In the genomic region with DNA sequence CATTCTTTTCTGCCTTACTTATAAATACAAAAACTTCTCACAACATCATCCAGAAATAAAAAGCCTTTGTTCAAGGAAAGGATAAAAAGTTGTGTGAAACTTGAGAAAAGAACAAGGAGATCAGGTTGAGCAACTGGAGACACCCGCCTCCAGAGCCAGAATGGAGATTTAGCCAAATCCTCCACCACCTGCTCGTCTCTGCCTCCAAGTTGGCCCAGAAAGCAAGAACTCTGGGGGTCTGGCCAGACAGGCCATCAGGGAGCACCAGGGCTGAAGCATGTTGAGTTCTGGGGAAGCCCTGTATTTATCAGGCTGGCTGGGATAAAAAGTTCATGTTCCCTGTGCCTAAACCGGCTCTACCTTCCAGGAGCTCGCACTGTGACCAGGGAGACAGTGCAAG, we compare ENCODE assay signal across 15 cellular contexts. TPM values are rescaled to one million over a fixed set of nuclear protein-coding genes. Genes with fewer than 3 reads are reported as not detected.
DNase-seq lines count a peak whose midpoint lies in the region; ATAC-seq and TF ChIP-seq lines count a peak whose summit lies in the region.
"Had no signal": no experiment of that assay in that cellular context is flagged by ENCODE, and none has a peak within 500 bp of the region (broad histone marks: within the 10 kb centered on the region; RNA-seq: fewer than 3 reads in every experiment).

No MANE protein-coding gene starts in this region.

- intact Hi-C loops in CD14-positive monocyte (cut with micrococcal nuclease) = loop anchor here in 1 of 2 donors (10.0 kb wide), 1 partner anchor 77 kb away; no protein-coding TSS in a partner anchor
- intact Hi-C loops in right cardiac atrium (cut with DNase I) = no loop called here

- peaks cover 83% of the 10 kb centered on the region for H3K4me1 Mint-ChIP-seq in CD14-positive monocyte

- peaks cover 0 to 3% (median 0%) of the 10 kb centered on the region in 3 donors for H3K27me3 Mint-ChIP-seq in CD14-positive monocyte (ENCODE audit: low read depth in 3 of 3)

- ATAC-seq in right cardiac atrium (peak; percentile 31 to 53), HG03469 (IDR thresholded peaks at IDR 0.05; ENCODE audit: unreplicated experiment) (no peak)
- ATAC-seq in activated naive CD4-positive, alpha-beta T cell treated with anti-CD3 and anti-CD28 coated beads, Interleukin-2, amount 50 U/mL, for 72 hours = no peak

- H3K4me1 ChIP-seq in right cardiac atrium (ENCODE audit: control insufficient read depth, insufficient read depth, low read length) = peaks cover 33% of the 10 kb centered on the region

- H3K4me3 ChIP-seq in right cardiac atrium (ENCODE audit: low read length) (no peak overlapping the region), skin epidermis (no peak overlapping the region)

- H3K9me3 ChIP-seq in right cardiac atrium (ENCODE audit: control insufficient read depth, low read length) = no peaks in the 10 kb centered on the region
- H3K9me3 ChIP-seq: neutrophil had no signal

- no peak for TF ChIP-seq CTCF in CD14-positive monocyte (IDR thresholded peaks at IDR 0.05)
- no peak for TF ChIP-seq CTCF in VCaP (conservative IDR thresholded peaks at IDR 0.05)

- H3K27ac Mint-ChIP-seq in CD14-positive monocyte = peak overlapping the region; percentile 40 to 94 (median 92)
- H3K27ac Mint-ChIP-seq in activated naive CD4-positive, alpha-beta T cell treated with anti-CD3 and anti-CD28 coated beads, Interleukin-2, amount 50 U/mL, for 72 hours = peak overlapping the region in 1 of 2 donors; percentile 48
- H3K27ac Mint-ChIP-seq: endodermal cell had no signal

- H3K27ac ChIP-seq in VCaP = peak overlapping the region; percentile 65
- peak overlapping the region; percentile 93 for H3K27ac ChIP-seq in right cardiac atrium (ENCODE audit: low read length)
- H3K27ac ChIP-seq in skin epidermis = peak overlapping the region in 17 of 21 experiments; percentile 20 to 87 (median 72)

- no peak for DNase-seq in CD14-positive monocyte (ENCODE audit: low spot score)
- peak; percentile 31 to 74 (median 70) for DNase-seq in right cardiac atrium
- no peak for DNase-seq in activated naive CD4-positive, alpha-beta T cell treated with anti-CD3 and anti-CD28 coated beads, Interleukin-2, amount 50 U/mL, for 72 hours (ENCODE audit: low spot score in 2 of 2)
- DNase-seq in activated T-cell treated with anti-CD3 and anti-CD28 coated beads, Interleukin-2, amount 50 U/mL, for 1 hour = no peak
- DNase-seq: activated effector memory CD4-positive, alpha-beta T cell treated with Interleukin-2 at 50 U/mL for 16 hours; endodermal cell; GDM1; NCI-H1092 treated with DMSO at 0.1 percent for 48 hours; NCI-H226; stimulated activated CD8-positive, alpha-beta memory T cell treated with anti-CD3 and anti-CD28 coated beads, Interleukin-4, amount 100 ng/mL, for 48 hours; SW 1271 had no signal

- H3K4me3 Mint-ChIP-seq in CD14-positive monocyte = no peak overlapping the region
- H3K4me3 Mint-ChIP-seq: endodermal cell had no signal

- H3K36me3 Mint-ChIP-seq in CD14-positive monocyte = peaks cover 13 to 19% of the 10 kb centered on the region in 2 donors
- H3K36me3 Mint-ChIP-seq in activated naive CD4-positive, alpha-beta T cell treated with anti-CD3 and anti-CD28 coated beads, Interleukin-2, amount 50 U/mL, for 72 hours = no peaks in the 10 kb centered on the region

- 43% methylated on average over 4 of the region's 4 CpGs for WGBS in right cardiac atrium

- H3K27me3 ChIP-seq in right cardiac atrium (ENCODE audit: control insufficient read depth, insufficient read depth) = no peaks in the 10 kb centered on the region
- H3K27me3 ChIP-seq: neutrophil had no signal

- H3K9me3 Mint-ChIP-seq in CD14-positive monocyte = no peaks in the 10 kb centered on the region
- H3K9me3 Mint-ChIP-seq in activated naive CD4-positive, alpha-beta T cell treated with anti-CD3 and anti-CD28 coated beads, Interleukin-2, amount 50 U/mL, for 72 hours = no peaks in the 10 kb centered on the region
- H3K9me3 Mint-ChIP-seq: endodermal cell had no signal

RNA-seq across cellular contexts. Expression of gene SMCO4, which starts 14.9 kb away (rescaled TPM):
- polyA plus RNA-seq in CD14-positive monocyte (100 to 1,000 TPM; 169 to 242 TPM), right cardiac atrium (69.9 TPM)
- total RNA-seq in right cardiac atrium = 10 to 100 TPM; 31.8 to 95.6 (median 59.8) TPM
- total RNA-seq in activated naive CD4-positive, alpha-beta T cell treated with anti-CD3 and anti-CD28 coated beads, Interleukin-2, amount 50 U/mL, for 72 hours = 10 to 100 TPM; 11.9 to 18.5 TPM

Comparison
In these comparisons a context has a peak if more than half of its experiments do, and no peak if none do; other contexts are left out.
1. DNase-seq: peak in right cardiac atrium (3 of 3); none in CD14-positive monocyte (single experiment), activated naive CD4-positive, alpha-beta T cell treated with anti-CD3 and anti-CD28 coated beads, Interleukin-2, amount 50 U/mL, for 72 hours (0 of 2) and activated T-cell treated with anti-CD3 and anti-CD28 coated beads, Interleukin-2, amount 50 U/mL, for 1 hour (single experiment).
2. ATAC-seq: peak in right cardiac atrium (2 of 2); none in activated naive CD4-positive, alpha-beta T cell treated with anti-CD3 and anti-CD28 coated beads, Interleukin-2, amount 50 U/mL, for 72 hours (0 of 2) and HG03469 (single experiment).
3. Peak in every context shown above with its lines, with median percentiles within 50 percentile points of each other: H3K27ac ChIP-seq.